In the genomic region with DNA sequence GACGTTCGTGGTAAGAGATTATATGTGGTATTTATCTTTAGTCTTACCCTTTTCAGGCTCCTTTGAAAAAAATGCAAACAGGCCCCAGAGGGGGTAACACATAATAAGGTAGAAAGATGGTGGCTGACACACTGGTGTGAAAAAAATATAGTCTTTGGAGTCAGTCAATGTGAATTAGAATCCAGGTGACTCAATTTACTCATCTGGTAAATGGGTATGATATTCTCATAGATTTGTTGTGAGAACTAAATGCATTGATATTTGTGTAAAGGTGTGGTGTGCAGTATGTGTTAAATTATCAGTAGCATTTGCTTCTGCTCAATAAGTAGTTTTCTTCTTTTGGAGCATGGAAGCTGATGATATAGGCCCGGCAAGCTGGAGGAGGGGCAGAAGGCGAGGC, we compare ENCODE assay signal across 1 cellular context.
TF ChIP-seq lines count a peak whose summit lies in the region.

No MANE protein-coding gene starts in this region.

TF ChIP-seq in K562, 482 proteins besides CTCF, POLR2A, EP300 and RAD21:
- TF ChIP-seq RCOR1 (IDR thresholded peaks at IDR 0.05; ENCODE audit: borderline replicate concordance in 1 of 2, low read depth in 2 of 2, low read length in 2 of 2) (peak in 1 of 2 experiments; percentile 69; a peak in 2 of 4 replicates), HDAC2 (IDR thresholded peaks at IDR 0.05) (peak; percentile 88), SMARCA5 (IDR thresholded peaks at IDR 0.05) (peak; percentile 51; the same call in 1 of the 2 replicates), BCOR (IDR thresholded peaks at IDR 0.05) (peak; percentile 94), ADNP (tag; IDR thresholded peaks at IDR 0.05) (peak; percentile 85), SRSF1 (IDR thresholded peaks at IDR 0.05; ENCODE audit: low read depth, low read length) (no peak), HDGF (IDR thresholded peaks at IDR 0.05) (no peak), RBM25 (IDR thresholded peaks at IDR 0.05; ENCODE audit: low read depth, low read length, severe bottlenecking) (peak; percentile 93), POLR2AphosphoS5 (IDR thresholded peaks at IDR 0.05; ENCODE audit: control insufficient read depth, insufficient read depth, low read depth, low read length) (no peak), ZC3H8 (IDR thresholded peaks at IDR 0.05) (no peak), KDM1A (IDR thresholded peaks at IDR 0.05) (peak; percentile 57 to 73)
TF ChIP-seq in K562: peak in this region for 7.
